Comparison of ENCODE assay signal across 18 cellular contexts in the genomic region with DNA sequence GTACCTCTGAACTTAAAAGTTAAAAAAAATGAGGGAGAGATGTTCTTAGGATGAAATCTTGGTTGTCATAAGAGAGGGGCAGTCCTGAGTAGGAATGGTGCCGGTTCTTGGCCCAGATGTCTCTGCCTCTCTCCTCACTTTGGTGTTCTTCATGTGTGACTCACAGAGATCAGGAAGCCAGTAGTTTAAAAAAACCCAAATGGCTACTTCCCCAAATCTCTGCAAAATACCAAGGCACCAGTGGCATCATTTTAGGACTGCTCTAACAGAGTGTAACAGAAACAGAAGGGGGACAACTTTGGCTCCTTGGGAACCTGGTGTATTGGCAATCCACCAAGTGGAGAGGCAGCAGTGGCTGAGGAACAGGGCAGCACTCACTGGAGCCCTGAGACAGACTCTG.
"Had no signal": no experiment of that assay in that cellular context is flagged by ENCODE, and none has a peak within 500 bp of the region (broad histone marks: within the 10 kb centered on the region; RNA-seq: fewer than 3 reads in every experiment).

No MANE protein-coding gene starts in this region.

- H3K27me3 Mint-ChIP-seq: central memory CD8-positive, alpha-beta T cell had no signal

- H3K27ac Mint-ChIP-seq: memory B cell; natural killer cell; stimulated activated memory B cell treated with anti-CD40 and anti-IgM and Interleukin-4, amounts not matched to agents 10 μg/mL and 1 μg/mL and 100 μg/mL, for 72 hours had no signal

- ATAC-seq: mucosa of descending colon; natural killer cell; stimulated activated memory B cell treated with anti-CD40 and anti-IgM and Interleukin-4, amounts not matched to agents 10 μg/mL and 1 μg/mL and 100 μg/mL, for 72 hours had no signal

- H3K4me1 ChIP-seq: esophagus muscularis mucosa, left ventricle myocardium inferior had no signal

- H3K4me3 ChIP-seq: coronary artery, esophagus muscularis mucosa, left ventricle myocardium inferior, mucosa of descending colon had no signal

- H3K4me3 Mint-ChIP-seq: central memory CD8-positive, alpha-beta T cell; memory B cell; natural killer cell; stimulated activated memory B cell treated with anti-CD40 and anti-IgM and Interleukin-4, amounts not matched to agents 10 μg/mL and 1 μg/mL and 100 μg/mL, for 72 hours had no signal

- DNase-seq: activated CD4-positive, CD25-positive, alpha-beta regulatory T cell treated with anti-CD3 and anti-CD28 coated beads, Interleukin-2, amount 50 U/mL, for 72 hours; activated naive CD4-positive, alpha-beta T cell; activated T-cell treated with anti-CD3 and anti-CD28 coated beads for 4 hours; brain microvascular endothelial cell; effector CD4-positive, alpha-beta T cell; glutamatergic neuron; left ventricle myocardium inferior; mucosa of descending colon; natural killer cell; retina; stimulated activated CD4-positive, alpha-beta T cell treated with anti-CD3 and anti-CD28 coated beads, Interleukin-2, amount 100 ng/mL, for 48 hours; trophoblast cell had no signal

- H3K36me3 Mint-ChIP-seq: memory B cell; natural killer cell; stimulated activated memory B cell treated with anti-CD40 and anti-IgM and Interleukin-4, amounts not matched to agents 10 μg/mL and 1 μg/mL and 100 μg/mL, for 72 hours had no signal

- H3K36me3 ChIP-seq: brain microvascular endothelial cell, neutrophil had no signal

- H3K27ac ChIP-seq: brain microvascular endothelial cell, coronary artery, esophagus muscularis mucosa, left ventricle myocardium inferior, neutrophil had no signal

- H3K9me3 ChIP-seq: esophagus muscularis mucosa, left ventricle myocardium inferior, mucosa of descending colon, neutrophil had no signal

- H3K27me3 ChIP-seq: brain microvascular endothelial cell, esophagus muscularis mucosa, neutrophil had no signal

- H3K4me1 Mint-ChIP-seq: central memory CD8-positive, alpha-beta T cell; memory B cell; stimulated activated memory B cell treated with anti-CD40 and anti-IgM and Interleukin-4, amounts not matched to agents 10 μg/mL and 1 μg/mL and 100 μg/mL, for 72 hours had no signal

- H3K9me3 Mint-ChIP-seq: central memory CD8-positive, alpha-beta T cell; memory B cell; natural killer cell; stimulated activated memory B cell treated with anti-CD40 and anti-IgM and Interleukin-4, amounts not matched to agents 10 μg/mL and 1 μg/mL and 100 μg/mL, for 72 hours had no signal
